Comparison of ENCODE assay signal across 8 cellular contexts in the genomic region with DNA sequence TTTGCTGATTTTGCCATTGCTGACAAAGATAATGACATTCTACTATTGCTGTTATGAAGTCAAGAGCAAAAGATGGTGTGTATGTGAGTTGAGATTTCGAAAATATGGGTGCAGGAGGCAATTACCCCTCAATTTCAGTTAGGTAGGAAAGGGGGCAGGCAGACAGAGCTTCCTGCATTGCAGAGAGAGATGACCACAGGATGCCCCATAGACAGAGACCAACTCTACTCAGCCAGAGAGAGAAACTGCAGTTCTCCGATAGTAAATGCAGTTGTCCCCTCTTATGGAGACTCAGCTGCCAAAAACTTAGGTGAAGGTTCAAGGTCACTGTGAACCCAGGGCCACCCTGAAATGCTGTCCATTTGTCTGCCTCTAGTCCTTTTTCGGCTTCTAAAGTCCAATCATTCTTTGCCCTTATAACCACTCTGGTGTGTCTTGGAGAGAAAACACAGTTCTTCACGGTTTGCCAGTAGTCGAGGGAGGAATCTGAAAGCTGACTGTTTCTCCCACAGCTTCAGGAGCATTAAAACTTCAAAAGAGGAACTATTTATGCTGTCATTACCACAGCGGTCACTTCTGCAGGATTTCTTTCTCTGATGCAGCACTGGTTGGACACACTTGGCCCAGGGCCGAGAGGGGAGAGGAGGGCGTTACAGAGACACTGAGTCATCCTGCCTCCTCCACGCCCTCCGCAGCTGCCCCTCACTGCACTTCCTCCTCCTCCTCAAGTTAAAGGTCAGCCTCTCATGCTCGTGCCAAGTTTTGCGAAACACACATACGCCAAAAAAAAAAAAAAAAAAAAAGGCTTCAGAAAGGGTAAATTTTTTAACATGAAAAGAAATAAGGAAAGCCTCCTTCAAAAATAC.
A peak's percentile ranks its signal among the peaks of the same experiment; 100 is the strongest.
DNase-seq lines count a peak whose midpoint lies in the region; ATAC-seq, FAIRE-seq and TF ChIP-seq lines count a peak whose summit lies in the region.

No MANE protein-coding gene starts in this region.

- no peak overlapping the region for H3K14ac ChIP-seq in neuronal stem cell (ENCODE audit: low read length)

- no peaks in the 10 kb centered on the region for H3K79me1 ChIP-seq in neuronal stem cell (ENCODE audit: low read depth, low read length)

- TF ChIP-seq CTCF in GM06990 (IDR thresholded peaks at IDR 0.05; ENCODE audit: insufficient read depth, low read length, poor library complexity, severe bottlenecking) = no peak
- TF ChIP-seq CTCF in fibroblast of the aortic adventitia (IDR thresholded peaks at IDR 0.05; ENCODE audit: insufficient read depth, low read length) = no peak

- H3K4me1 ChIP-seq in neuronal stem cell (ENCODE audit: control insufficient read depth in 2 of 2, insufficient read depth in 1 of 2, low read depth in 1 of 2, low read length in 2 of 2) = peaks cover 10 to 16% of the 10 kb centered on the region in 2 donors

- H2AK5ac ChIP-seq in neuronal stem cell (ENCODE audit: low read depth, low read length) = peak overlapping the region; percentile 10

- peak overlapping the region in 3 of 4 donors; percentile 60 to 90 (median 83) for H3K4me3 Mint-ChIP-seq in IgD-negative memory B cell

- no peak overlapping the region for H3K18ac ChIP-seq in neuronal stem cell (ENCODE audit: low read length)

- no peak overlapping the region for H2BK5ac ChIP-seq in neuronal stem cell (ENCODE audit: low read length)

- H3K4me2 ChIP-seq in neuronal stem cell (ENCODE audit: insufficient read depth, low read length, poor library complexity, severe bottlenecking) = no peak overlapping the region

- H2BK12ac ChIP-seq in neuronal stem cell (ENCODE audit: low read length) = no peak overlapping the region

- FAIRE-seq in urothelium cell line (lab: Jason Lieb, UNC) = no peak

- H3K23ac ChIP-seq in neuronal stem cell (ENCODE audit: low read depth, low read length, poor library complexity) = no peak overlapping the region

- H3K27me3 Mint-ChIP-seq in IgD-negative memory B cell = no peaks in the 10 kb centered on the region

- peaks cover 0 to 3% of the 10 kb centered on the region in 2 donors for H3K9me3 ChIP-seq in neuronal stem cell (replicated peaks in 1 of 2; ENCODE audit: control insufficient read depth in 2 of 2, insufficient read depth in 1 of 2, low read depth in 1 of 2, low read length in 2 of 2)

- H3K9me3 Mint-ChIP-seq in IgD-negative memory B cell = no peaks in the 10 kb centered on the region

- no peak overlapping the region for H3K9ac ChIP-seq in neuronal stem cell (ENCODE audit: low read depth, low read length, poor library complexity)

- H3K27ac Mint-ChIP-seq in IgD-negative memory B cell = no peak overlapping the region

- H3K36me3 Mint-ChIP-seq in IgD-negative memory B cell = no peaks in the 10 kb centered on the region

- no peak overlapping the region for H3K4me3 ChIP-seq in GM06990 (replicated peaks; ENCODE audit: low read depth, low read length)
- peak overlapping the region; percentile 42 for H3K4me3 ChIP-seq in fibroblast of the aortic adventitia (ENCODE audit: low read depth, low read length)
- no peak overlapping the region for H3K4me3 ChIP-seq in neuronal stem cell (ENCODE audit: low read length in 2 of 2)

- peaks cover 13 to 18% (median 14%) of the 10 kb centered on the region in 3 donors for H3K4me1 Mint-ChIP-seq in IgD-negative memory B cell

- H2AFZ ChIP-seq in neuronal stem cell (ENCODE audit: low read length) = peak overlapping the region; percentile 2

- H4K8ac ChIP-seq in neuronal stem cell (ENCODE audit: low read depth, low read length) = no peak overlapping the region

- H2BK120ac ChIP-seq in neuronal stem cell (ENCODE audit: low read depth, low read length) = no peak overlapping the region

- H3K36me3 ChIP-seq in GM06990 (ENCODE audit: control insufficient read depth, insufficient read depth, low read length) (no peaks in the 10 kb centered on the region), neuronal stem cell (replicated peaks in 1 of 2; ENCODE audit: control insufficient read depth in 2 of 2, insufficient read depth in 2 of 2, low read length in 2 of 2) (no peaks in the 10 kb centered on the region)

- WGBS in neuronal stem cell (ENCODE audit: extremely low coverage in 2 of 2, insufficient read length in 2 of 2, insufficient replicate concordance in 1 of 2), 2 donors = no CpG with 5 or more reads among the region's 13 CpGs

- H4K91ac ChIP-seq in neuronal stem cell (ENCODE audit: low read depth, low read length, poor library complexity) = no peak overlapping the region

- H3K4ac ChIP-seq in neuronal stem cell (ENCODE audit: low read length) = no peak overlapping the region

- peak; percentile 59 for DNase-seq in GM06990 (ENCODE audit: extremely low read depth, insufficient read length)
- DNase-seq in activated CD4-positive, alpha-beta T cell treated with anti-CD3 and anti-CD28 coated beads for 48 hours = peak; percentile 50
- peak; percentile 96 for DNase-seq in fibroblast of the aortic adventitia (ENCODE audit: low read depth)
- DNase-seq in neuronal stem cell (ENCODE audit: low spot score) = no peak
- peak; percentile 86 for DNase-seq in urothelium cell line (ENCODE audit: low spot score)
- no peak for DNase-seq in DMS114 treated with DMSO at 0.1 percent for 48 hours (lab: John Stamatoyannopoulos, UW; ENCODE audit: unreplicated experiment)

- peak; percentile 89 for ATAC-seq in GM21786 (IDR thresholded peaks at IDR 0.05; ENCODE audit: unreplicated experiment)

- no peak overlapping the region for H3K27ac ChIP-seq in neuronal stem cell (replicated peaks; ENCODE audit: low read length)

- H2BK15ac ChIP-seq in neuronal stem cell (ENCODE audit: low read length) = no peak overlapping the region

- H3K27me3 ChIP-seq in GM06990 (replicated peaks; ENCODE audit: control insufficient read depth, insufficient read depth, low read length) = no peaks in the 10 kb centered on the region
- H3K27me3 ChIP-seq in neuronal stem cell (ENCODE audit: control insufficient read depth in 3 of 3, insufficient read depth in 3 of 3, low read depth in 1 of 3, low read length in 3 of 3) = no peaks in the 10 kb centered on the region

Comparison
In these comparisons a context has a peak if more than half of its experiments do, and no peak if none do; other contexts are left out.
1. DNase-seq: peak in GM06990 (single experiment), activated CD4-positive, alpha-beta T cell treated with anti-CD3 and anti-CD28 coated beads for 48 hours (single experiment), fibroblast of the aortic adventitia (single experiment) and urothelium cell line (single experiment); none in neuronal stem cell (single experiment) and DMS114 treated with DMSO at 0.1 percent for 48 hours (single experiment).